In genomic region chr1:156126043-156126700, GRCh38 we compare ENCODE assay signal across 8 cellular contexts. TPM values are rescaled to one million over a fixed set of nuclear protein-coding genes. Genes with fewer than 3 reads are reported as not detected.
DNase-seq lines count a peak whose midpoint lies in the region; ATAC-seq and TF ChIP-seq lines count a peak whose summit lies in the region.

No MANE protein-coding gene starts in this region.

- H3K27me3 Mint-ChIP-seq in activated naive CD8-positive, alpha-beta T cell: no peaks in the 10 kb centered on the region

- TF ChIP-seq CTCF in retinal pigment epithelial cell (conservative IDR thresholded peaks at IDR 0.05; ENCODE audit: low read depth, low read length) (peak; percentile 58), GM13976 (IDR thresholded peaks at IDR 0.05; ENCODE audit: borderline replicate concordance, control extremely low read depth, extremely low read depth, insufficient read depth, missing control alignments) (no peak)

- peak; percentile 9 for TF ChIP-seq POLR2A in GM10847 (IDR thresholded peaks at IDR 0.05; ENCODE audit: extremely low read depth, insufficient read length)

- ATAC-seq in HG03196 (IDR thresholded peaks at IDR 0.05; ENCODE audit: unreplicated experiment): peak; percentile 32

- intact Hi-C loops in cardiac septum (cut with DNase I): loop anchor here (10.0 kb wide), 1 partner anchor 539 kb away; no protein-coding TSS in a partner anchor

- no peaks in the 10 kb centered on the region for H3K9me3 Mint-ChIP-seq in activated naive CD8-positive, alpha-beta T cell (ENCODE audit: low read depth)

- no peak overlapping the region for H3K27ac Mint-ChIP-seq in activated naive CD8-positive, alpha-beta T cell

- in situ Hi-C loops in GM13976 (cut with MboI; ENCODE audit: low sequenced_read_pairs, unreplicated experiment): no loop called here

- H3K36me3 Mint-ChIP-seq in activated naive CD8-positive, alpha-beta T cell: peaks cover 2% of the 10 kb centered on the region

- peak overlapping the region; percentile 28 for H3K4me3 ChIP-seq in retinal pigment epithelial cell (ENCODE audit: low read length)

- DNase-seq in RPMI7951 (ENCODE audit: low read depth): peak; percentile 99
- peak; percentile 95 for DNase-seq in cardiac septum (ENCODE audit: low spot score)
- DNase-seq in retinal pigment epithelial cell (ENCODE audit: low read depth): peak; percentile 90
- DNase-seq in GM13976 (ENCODE audit: low spot score): no peak
- DNase-seq in hippocampal formation (lab: John Stamatoyannopoulos, UW): no peak

- H3K4me3 Mint-ChIP-seq in activated naive CD8-positive, alpha-beta T cell: peak overlapping the region; percentile 36

- H3K4me1 Mint-ChIP-seq in activated naive CD8-positive, alpha-beta T cell (ENCODE audit: low read depth): peaks cover 72% of the 10 kb centered on the region

RNA-seq across cellular contexts. Expression of gene LMNA, which starts 11.7 kb away (rescaled TPM):
- 919 and 1,055 TPM in 2 replicates for total RNA-seq in RPMI7951 (2014; rRNA removed; shearing (Covaris generic))
- 298 TPM for total RNA-seq in cardiac septum

RNA-seq across cellular contexts. Expression of gene SEMA4A, which starts 27.2 kb away (rescaled TPM):
- total RNA-seq in RPMI7951 (2014; rRNA removed; shearing (Covaris generic)): 0.20 and 0.36 TPM in 2 replicates
- total RNA-seq in cardiac septum: 2.7 TPM

RNA-seq across cellular contexts. Expression of gene MEX3A, which starts 43.9 kb away (rescaled TPM):
- 2.1 and 2.4 TPM in 2 replicates for total RNA-seq in RPMI7951 (2014; rRNA removed; shearing (Covaris generic))
- total RNA-seq in cardiac septum: 0.24 TPM

Comparison
In these comparisons a context has a peak if more than half of its experiments do, and no peak if none do; other contexts are left out.
1. DNase-seq: peak in RPMI7951 (single experiment), cardiac septum (single experiment) and retinal pigment epithelial cell (single experiment); none in GM13976 (single experiment) and hippocampal formation (0 of 2).